In genomic region chr2:20541305-20541640, GRCh38 we compare ENCODE assay signal across 21 cellular contexts.
"Had no signal": no experiment of that assay in that cellular context is flagged by ENCODE, and none has a peak within 500 bp of the region (broad histone marks: within the 10 kb centered on the region; RNA-seq: fewer than 3 reads in every experiment).

No MANE protein-coding gene starts in this region.

- H3K9me3 Mint-ChIP-seq: nephron progenitor cell had no signal

- H3K4me3 ChIP-seq: colonic mucosa, hepatocyte, left ventricle myocardium inferior, lung, right atrium auricular region, thyroid gland, upper lobe of left lung, vagina had no signal

- H3K36me3 Mint-ChIP-seq: naive B cell had no signal

- H3K4me1 ChIP-seq: colonic mucosa, foreskin keratinocyte, thyroid gland had no signal

- ATAC-seq: left cardiac atrium had no signal

- H3K4me2 ChIP-seq: hepatocyte had no signal

- H3K36me3 ChIP-seq: colonic mucosa, left ventricle myocardium inferior, right atrium auricular region, thyroid gland, upper lobe of left lung, vagina had no signal

- H3K4me1 Mint-ChIP-seq: naive B cell had no signal

- H3K9me3 ChIP-seq: colonic mucosa, thyroid gland, upper lobe of left lung, vagina had no signal

- H2AFZ ChIP-seq: hepatocyte had no signal

- DNase-seq: colonic mucosa; dermis blood vessel endothelial cell; endodermal cell; erythroblast; head of caudate nucleus; kidney; left cardiac atrium; left ventricle myocardium inferior; mesendoderm; naive B cell; nephron progenitor cell; small intestine; stimulated activated CD4-positive, alpha-beta T cell treated with anti-CD3 and anti-CD28 coated beads, Interleukin-12 subunit alpha, Interleukin-12 subunit beta, amount 100 ng/mL, for 4 hours; stimulated activated naive CD4-positive, alpha-beta T cell treated with Interleukin-2 at 50 U/mL for 16 hours; thyroid gland; upper lobe of left lung had no signal

- H3K27ac ChIP-seq: colonic mucosa, foreskin keratinocyte, hepatocyte, left ventricle myocardium inferior, thyroid gland, upper lobe of left lung had no signal

- H3K27ac Mint-ChIP-seq: endodermal cell had no signal

- H3K79me2 ChIP-seq: hepatocyte had no signal

- H3K27me3 ChIP-seq: colonic mucosa, foreskin keratinocyte, hepatocyte, right atrium auricular region, thyroid gland, upper lobe of left lung, vagina had no signal

- H3K4me3 Mint-ChIP-seq: endodermal cell, nephron progenitor cell had no signal
